Comparison of ENCODE assay signal across 30 cellular contexts in the genomic region with DNA sequence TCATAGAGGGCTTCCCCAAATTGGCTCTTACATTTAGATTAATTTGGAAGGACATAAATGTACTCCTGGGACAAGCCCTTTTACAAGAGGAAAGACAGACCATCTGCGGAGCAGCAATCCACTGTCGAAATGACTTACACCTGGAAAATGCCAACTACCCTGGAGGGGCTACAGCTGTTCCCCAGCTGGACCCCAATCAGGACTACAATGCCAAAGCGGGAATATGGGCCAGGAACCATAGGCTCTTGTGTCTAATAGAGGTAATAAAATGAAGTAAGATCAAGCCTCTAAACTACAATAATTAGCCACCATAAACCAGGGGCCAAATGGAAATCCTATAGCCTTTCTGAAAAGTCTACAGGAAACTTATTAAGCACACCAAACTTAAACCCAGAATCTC.
"Had no signal": no experiment of that assay in that cellular context is flagged by ENCODE, and none has a peak within 500 bp of the region (broad histone marks: within the 10 kb centered on the region; RNA-seq: fewer than 3 reads in every experiment).

No MANE protein-coding gene starts in this region.

- H3K27ac Mint-ChIP-seq: activated CD4-positive, alpha-beta T cell treated with anti-CD3 and anti-CD28 coated beads for 36 hours; activated CD4-positive, alpha-beta T cell treated with anti-CD3 and anti-CD28 coated beads, Interleukin-2, amount 10 ng/mL, durations not matched to agents 7 days and 5 days; activated CD8-positive, alpha-beta T cell treated with anti-CD3 and anti-CD28 coated beads, Interleukin-2, amount 10 ng/mL, durations not matched to agents 7 days and 5 days; activated naive CD4-positive, alpha-beta T cell treated with anti-CD3 and anti-CD28 coated beads for 36 hours; activated naive CD4-positive, alpha-beta T cell treated with anti-CD3 and anti-CD28 coated beads, Interleukin-2, amount 50 U/mL, for 72 hours; activated T-cell treated with anti-CD3 and anti-CD28 coated beads, Interleukin-2, amount 50 U/mL, for 24 hours; activated T-helper 2 cell treated with anti-CD3 and anti-CD28 coated beads, Interferon-gamma antibody, Interleukin-2, Interleukin-4, amounts not matched to agents 10 μg/mL and 5 μg/mL and 100 μg/mL, durations not matched to agents 14 hours and 24 hours and 36 hours; T-helper 1 cell treated with Interleukin-12 subunit alpha and Interleukin-12 subunit beta and Interleukin-4 antibody, amounts not matched to agents 30 μg/mL and 1 μg/mL, for 36 hours; T-helper 2 cell treated with Interferon-gamma antibody and Interleukin-4, amounts not matched to agents 5 μg/mL and 100 μg/mL, for 36 hours had no signal

- H3K36me3 Mint-ChIP-seq: activated naive CD4-positive, alpha-beta T cell treated with anti-CD3 and anti-CD28 coated beads, Interleukin-2, amount 50 U/mL, for 72 hours had no signal

- H3K27me3 ChIP-seq: adrenal gland, body of pancreas, breast epithelium, Peyer's patch, SJSA1 had no signal

- H3K4me3 Mint-ChIP-seq: activated CD4-positive, alpha-beta T cell treated with anti-CD3 and anti-CD28 coated beads for 36 hours; activated CD4-positive, alpha-beta T cell treated with anti-CD3 and anti-CD28 coated beads, Interleukin-2, amount 10 ng/mL, durations not matched to agents 7 days and 5 days; activated CD8-positive, alpha-beta T cell treated with anti-CD3 and anti-CD28 coated beads, Interleukin-2, amount 10 ng/mL, durations not matched to agents 7 days and 5 days; activated naive CD4-positive, alpha-beta T cell treated with anti-CD3 and anti-CD28 coated beads for 36 hours; activated T-cell treated with anti-CD3 and anti-CD28 coated beads, Interleukin-2, amount 50 U/mL, for 24 hours; T-helper 1 cell treated with Interleukin-12 subunit alpha and Interleukin-12 subunit beta and Interleukin-4 antibody, amounts not matched to agents 30 μg/mL and 1 μg/mL, for 36 hours; T-helper 2 cell treated with Interferon-gamma antibody and Interleukin-4, amounts not matched to agents 5 μg/mL and 100 μg/mL, for 36 hours had no signal

- H3K27ac ChIP-seq: adrenal gland, body of pancreas, breast epithelium, KMS-11, Peyer's patch, SJSA1 had no signal

- H3K4me1 ChIP-seq: adrenal gland, body of pancreas, breast epithelium, SJSA1 had no signal

- H3K36me3 ChIP-seq: adrenal gland, breast epithelium, Peyer's patch, SJSA1 had no signal

- H3K4me1 Mint-ChIP-seq: activated CD4-positive, alpha-beta T cell treated with anti-CD3 and anti-CD28 coated beads for 36 hours; activated CD4-positive, alpha-beta T cell treated with anti-CD3 and anti-CD28 coated beads, Interleukin-2, amount 10 ng/mL, durations not matched to agents 7 days and 5 days had no signal

- H3K4me3 ChIP-seq: adrenal gland, body of pancreas, breast epithelium, Peyer's patch, SJSA1 had no signal

- DNase-seq: activated CD4-positive, alpha-beta T cell treated with anti-CD3 and anti-CD28 coated beads for 36 hours; activated CD4-positive, alpha-beta T cell treated with anti-CD3 and anti-CD28 coated beads, Interleukin-2, amount 10 ng/mL, durations not matched to agents 7 days and 5 days; activated CD4-positive, alpha-beta T cell treated with anti-CD3 and anti-CD28 coated beads, Interleukin-2, amount 50 U/mL, for 48 hours; activated CD8-positive, alpha-beta T cell treated with anti-CD3 and anti-CD28 coated beads, Interleukin-2, amount 10 ng/mL, durations not matched to agents 7 days and 5 days; activated gamma-delta T cell treated with Interleukin-2 at 50 U/mL for 16 hours; activated naive CD4-positive, alpha-beta T cell treated with anti-CD3 and anti-CD28 coated beads for 36 hours; activated T-cell treated with anti-CD3 and anti-CD28 coated beads, Interleukin-2, amount 50 U/mL, for 24 hours; adrenal gland; body of pancreas; MM.1S; MV-4-11; NCI-H1105; NCI-H1417 treated with DMSO at 0.1 percent for 48 hours; NCI-H187 treated with DMSO at 0.1 percent for 48 hours; NCI-H345; NCI-H524 treated with DMSO at 0.1 percent for 48 hours; NCI-H82; NK-92 treated with Interleukin-12 subunit alpha and Interleukin-12 subunit beta, amount 100 ng/mL, for 24 hours; PC-3; Peyer's patch; RPMI8226; SHP77 treated with DMSO at 0.1 percent for 48 hours; SK-N-SH had no signal

- H3K27me3 Mint-ChIP-seq: activated CD4-positive, alpha-beta T cell treated with anti-CD3 and anti-CD28 coated beads for 36 hours had no signal

- H3K9me3 ChIP-seq: adrenal gland, body of pancreas, breast epithelium, Peyer's patch, SJSA1, SK-N-SH had no signal

- H3K9me3 Mint-ChIP-seq: activated CD4-positive, alpha-beta T cell treated with anti-CD3 and anti-CD28 coated beads, Interleukin-2, amount 10 ng/mL, durations not matched to agents 7 days and 5 days; activated naive CD4-positive, alpha-beta T cell treated with anti-CD3 and anti-CD28 coated beads for 36 hours; activated T-cell treated with anti-CD3 and anti-CD28 coated beads, Interleukin-2, amount 50 U/mL, for 24 hours; activated T-helper 2 cell treated with anti-CD3 and anti-CD28 coated beads, Interferon-gamma antibody, Interleukin-2, Interleukin-4, amounts not matched to agents 10 μg/mL and 5 μg/mL and 100 μg/mL, durations not matched to agents 14 hours and 24 hours and 36 hours; T-helper 1 cell treated with Interleukin-12 subunit alpha and Interleukin-12 subunit beta and Interleukin-4 antibody, amounts not matched to agents 30 μg/mL and 1 μg/mL, for 36 hours; T-helper 2 cell treated with Interferon-gamma antibody and Interleukin-4, amounts not matched to agents 5 μg/mL and 100 μg/mL, for 36 hours had no signal

- ATAC-seq: activated CD4-positive, alpha-beta T cell treated with anti-CD3 and anti-CD28 coated beads for 36 hours; activated CD8-positive, alpha-beta T cell treated with anti-CD3 and anti-CD28 coated beads, Interleukin-2, amount 10 ng/mL, durations not matched to agents 7 days and 5 days; activated naive CD4-positive, alpha-beta T cell treated with anti-CD3 and anti-CD28 coated beads, Interleukin-2, amount 50 U/mL, for 72 hours; body of pancreas; PC-3 had no signal
